16 cellular contexts compared by ENCODE assay signal in genomic region chr5:157132302-157132612, GRCh38. TPM values are rescaled to one million over a fixed set of nuclear protein-coding genes. Genes with fewer than 3 reads are reported as not detected.
"Had no signal": no experiment of that assay in that cellular context is flagged by ENCODE, and none has a peak within 500 bp of the region (broad histone marks: within the 10 kb centered on the region; RNA-seq: fewer than 3 reads in every experiment).

No MANE protein-coding gene starts in this region.

- DNase-seq: activated CD8-positive, alpha-beta memory T cell treated with anti-CD3 and anti-CD28 coated beads, Interleukin-2, amount 50 U/mL, for 4 hours; activated CD8-positive, alpha-beta T cell treated with anti-CD3 and anti-CD28 coated beads for 36 hours; activated naive CD8-positive, alpha-beta T cell treated with anti-CD3 and anti-CD28 coated beads for 36 hours; activated T-cell treated with anti-CD3 and anti-CD28 coated beads, Interleukin-2, amount 50 U/mL, for 72 hours; NCI-H187; T1000 had no signal

- H3K27me3 Mint-ChIP-seq: activated CD8-positive, alpha-beta T cell treated with anti-CD3 and anti-CD28 coated beads for 36 hours; activated naive CD4-positive, alpha-beta T cell treated with anti-CD3 and anti-CD28 coated beads, Interleukin-2, amount 10 ng/mL, durations not matched to agents 7 days and 5 days; activated naive CD8-positive, alpha-beta T cell treated with anti-CD3 and anti-CD28 coated beads for 36 hours; T-cell had no signal

- H3K4me3 Mint-ChIP-seq: activated CD8-positive, alpha-beta T cell treated with anti-CD3 and anti-CD28 coated beads for 36 hours; activated naive CD4-positive, alpha-beta T cell treated with anti-CD3 and anti-CD28 coated beads, Interleukin-2, amount 10 ng/mL, durations not matched to agents 7 days and 5 days; activated naive CD8-positive, alpha-beta T cell treated with anti-CD3 and anti-CD28 coated beads for 36 hours; activated T-cell treated with anti-CD3 and anti-CD28 coated beads, Interleukin-2, amount 50 U/mL, for 72 hours; dendritic cell treated with granulocyte-macrophage colony-stimulating factor and Interleukin-4, amounts not matched to agents 40 ng/mL and 50 ng/mL, for 4 days; T-cell had no signal

- H3K27ac Mint-ChIP-seq: activated naive CD4-positive, alpha-beta T cell treated with anti-CD3 and anti-CD28 coated beads, Interleukin-2, amount 10 ng/mL, durations not matched to agents 7 days and 5 days; activated naive CD8-positive, alpha-beta T cell treated with anti-CD3 and anti-CD28 coated beads for 36 hours; activated T-cell treated with anti-CD3 and anti-CD28 coated beads, Interleukin-2, amount 50 U/mL, for 72 hours; activated T-helper 2 cell treated with anti-CD3 and anti-CD28 coated beads, Interferon-gamma antibody, Interleukin-2, Interleukin-4, amounts not matched to agents 10 μg/mL and 5 μg/mL and 100 μg/mL, durations not matched to agents 14 hours and 24 hours and 36 hours; dendritic cell treated with granulocyte-macrophage colony-stimulating factor and Interleukin-4, amounts not matched to agents 40 ng/mL and 50 ng/mL, for 4 days; T-cell had no signal

- H3K9me3 Mint-ChIP-seq: activated CD8-positive, alpha-beta T cell treated with anti-CD3 and anti-CD28 coated beads for 36 hours; activated naive CD8-positive, alpha-beta T cell treated with anti-CD3 and anti-CD28 coated beads for 36 hours; activated T-cell treated with anti-CD3 and anti-CD28 coated beads, Interleukin-2, amount 50 U/mL, for 72 hours; dendritic cell treated with granulocyte-macrophage colony-stimulating factor and Interleukin-4, amounts not matched to agents 40 ng/mL and 50 ng/mL, for 4 days; T-cell had no signal

- H3K36me3 ChIP-seq: brain microvascular endothelial cell, cardiac muscle cell had no signal

- H3K4me1 ChIP-seq: Peyer's patch had no signal

- H3K27ac ChIP-seq: brain microvascular endothelial cell, cardiac muscle cell, Peyer's patch, WERI-Rb-1 had no signal

- H3K27me3 ChIP-seq: brain microvascular endothelial cell, cardiac muscle cell, Peyer's patch had no signal

- H3K4me3 ChIP-seq: cardiac muscle cell had no signal

- H3K9me3 ChIP-seq: Peyer's patch had no signal

RNA-seq across cellular contexts. Expression of gene HAVCR2, which starts 23.4 kb away (rescaled TPM):
- total RNA-seq: SK-MEL-5 had no signal
- polyA plus RNA-seq: cardiac muscle cell had no signal

RNA-seq across cellular contexts. Expression of gene GARIN3, which starts 33.8 kb away (rescaled TPM):
- total RNA-seq: cardiac muscle cell, Peyer's patch, SK-MEL-5, T-cell had no signal
- polyA plus RNA-seq: adipose tissue, cardiac muscle cell had no signal

RNA-seq across cellular contexts. Expression of gene ITK, which starts 48.4 kb away (rescaled TPM):
- total RNA-seq: cardiac muscle cell had no signal
- polyA plus RNA-seq: cardiac muscle cell had no signal
